1 cellular context compared by ENCODE assay signal in genomic region chr12:77842430-77842829, GRCh38.
TF ChIP-seq lines count a peak whose summit lies in the region.

No MANE protein-coding gene starts in this region.

TF ChIP-seq in GM12878, 131 proteins besides CTCF, POLR2A, EP300 and RAD21 (continued from another document):
- TF ChIP-seq SPI1 (IDR thresholded peaks at IDR 0.05; ENCODE audit: borderline replicate concordance, insufficient read depth, low read depth, low read length) (no peak), GABPA (IDR thresholded peaks at IDR 0.05; ENCODE audit: low read depth) (no peak), BACH1 (IDR thresholded peaks at IDR 0.05; ENCODE audit: borderline replicate concordance) (no peak), KDM1A (IDR thresholded peaks at IDR 0.05; ENCODE audit: borderline replicate concordance) (no peak), JUNB (IDR thresholded peaks at IDR 0.05) (no peak), CHD1 (IDR thresholded peaks at IDR 0.05; ENCODE audit: low read depth, low read length) (no peak), ELK1 (IDR thresholded peaks at IDR 0.05; ENCODE audit: low read depth, low read length) (no peak)
TF ChIP-seq in GM12878: peak in this region for 0.
